Comparison of ENCODE assay signal across 10 cellular contexts in the genomic region with DNA sequence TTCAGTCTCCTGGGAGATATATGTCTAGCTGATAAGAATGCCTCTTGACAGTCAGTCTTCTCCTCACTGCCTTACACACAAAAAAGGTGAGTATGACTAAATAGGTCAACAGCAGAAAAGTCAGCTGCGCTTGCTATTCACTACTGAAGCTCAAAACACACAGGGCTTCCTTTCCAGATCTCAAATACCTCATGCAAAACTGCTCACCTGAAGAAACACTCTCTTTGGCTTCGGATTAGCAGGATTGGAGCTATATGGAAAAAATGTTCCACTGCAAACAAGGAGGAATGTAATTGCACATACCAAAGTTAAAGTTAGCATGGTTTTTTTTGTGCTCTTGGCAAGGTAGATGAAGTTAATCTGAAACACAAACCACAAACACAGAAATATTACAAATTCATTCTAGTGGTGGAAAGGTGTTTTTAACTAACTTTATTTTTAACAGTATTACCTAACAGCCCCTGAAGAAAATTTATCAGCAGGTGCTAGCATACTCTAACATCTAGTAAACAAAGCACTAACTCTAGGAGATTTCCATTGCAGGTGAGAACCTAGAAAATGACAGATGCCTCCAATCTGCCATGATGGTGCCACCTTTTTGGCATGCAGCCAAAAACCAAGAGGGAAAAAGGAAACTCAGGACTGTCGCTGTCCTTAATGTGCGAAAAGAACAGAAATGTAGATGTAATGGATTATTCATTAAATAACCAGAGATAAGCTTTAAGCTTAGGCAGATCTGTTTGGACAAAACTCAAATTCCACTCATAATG. TPM values are rescaled to one million over a fixed set of nuclear protein-coding genes. Genes with fewer than 3 reads are reported as not detected.
DNase-seq lines count a peak whose midpoint lies in the region; ATAC-seq, FAIRE-seq and TF ChIP-seq lines count a peak whose summit lies in the region.
"Had no signal": no experiment of that assay in that cellular context is flagged by ENCODE, and none has a peak within 500 bp of the region (broad histone marks: within the 10 kb centered on the region; RNA-seq: fewer than 3 reads in every experiment).

No MANE protein-coding gene starts in this region.

- H3K4me1 ChIP-seq in CD4-positive, CD25-positive, alpha-beta regulatory T cell (ENCODE audit: control insufficient read depth, insufficient read depth, low read length, poor library complexity, severe bottlenecking) = no peaks in the 10 kb centered on the region
- H3K4me1 ChIP-seq in MM.1S (ENCODE audit: low read length) (no peaks in the 10 kb centered on the region), adipocyte (ENCODE audit: control insufficient read depth, insufficient read depth, low read length) (peaks cover 12% of the 10 kb centered on the region), suprapubic skin (peaks cover 4% of the 10 kb centered on the region)

- H3K27me3 Mint-ChIP-seq in CD4-positive, CD25-positive, alpha-beta regulatory T cell = no peaks in the 10 kb centered on the region
- H3K27me3 Mint-ChIP-seq: activated naive CD8-positive, alpha-beta T cell treated with anti-CD3 and anti-CD28 coated beads for 36 hours had no signal

- no peak overlapping the region for H3K9ac ChIP-seq in MM.1S (ENCODE audit: low read length)
- H3K9ac ChIP-seq in adipocyte (ENCODE audit: low read length) = no peak overlapping the region

- in situ Hi-C loops in GM13976 (cut with MboI; ENCODE audit: low sequenced_read_pairs, unreplicated experiment) = no loop called here

- peaks cover 11% of the 10 kb centered on the region for H3K36me3 ChIP-seq in CD4-positive, CD25-positive, alpha-beta regulatory T cell (ENCODE audit: control insufficient read depth, insufficient read depth, low read length)
- H3K36me3 ChIP-seq in MM.1S (replicated peaks; ENCODE audit: insufficient read depth, low read length) (peaks cover 4% of the 10 kb centered on the region; the same call in 1 of the 2 replicates), adipocyte (ENCODE audit: control insufficient read depth, insufficient read depth, low read length, severe bottlenecking) (no peaks in the 10 kb centered on the region), suprapubic skin (peaks cover 9% of the 10 kb centered on the region)

- no peak for TF ChIP-seq CTCF in MM.1S (IDR thresholded peaks at IDR 0.05; ENCODE audit: low read length)
- no peak for TF ChIP-seq CTCF in GM13976 (IDR thresholded peaks at IDR 0.05; ENCODE audit: borderline replicate concordance, control extremely low read depth, extremely low read depth, insufficient read depth, missing control alignments)
- TF ChIP-seq CTCF in suprapubic skin (IDR thresholded peaks at IDR 0.05) = no peak

- TF ChIP-seq POLR2A in suprapubic skin (IDR thresholded peaks at IDR 0.05) = no peak

- WGBS in suprapubic skin = 71% methylated on average over 4 of the region's 4 CpGs

- no peaks in the 10 kb centered on the region for H3K9me3 ChIP-seq in CD4-positive, CD25-positive, alpha-beta regulatory T cell (ENCODE audit: control insufficient read depth in 2 of 2, low read length in 2 of 2)
- H3K9me3 ChIP-seq in MM.1S (replicated peaks; ENCODE audit: insufficient read depth, low read length) (no peaks in the 10 kb centered on the region), adipocyte (ENCODE audit: control insufficient read depth, low read length) (no peaks in the 10 kb centered on the region), suprapubic skin (no peaks in the 10 kb centered on the region)

- H4K20me1 ChIP-seq in MM.1S (ENCODE audit: insufficient read depth, low read length) = no peaks in the 10 kb centered on the region

- H3K4me3 ChIP-seq in CD4-positive, CD25-positive, alpha-beta regulatory T cell (ENCODE audit: low read depth, low read length) = no peak overlapping the region
- no peak overlapping the region for H3K4me3 ChIP-seq in MM.1S (ENCODE audit: low read length)
- no peak overlapping the region for H3K4me3 ChIP-seq in adipocyte (ENCODE audit: low read length)
- no peak overlapping the region for H3K4me3 ChIP-seq in suprapubic skin

- no peaks in the 10 kb centered on the region for H3K9me2 ChIP-seq in MM.1S (replicated peaks; ENCODE audit: insufficient read depth, low read length)

- peak in 1 of 3 donors; percentile 35 for DNase-seq in CD4-positive, CD25-positive, alpha-beta regulatory T cell
- peak; percentile 23 for DNase-seq in MM.1S
- DNase-seq in adipocyte (ENCODE audit: low read depth) = peak; percentile 17
- peak; percentile 59 for DNase-seq in kidney glomerular epithelial cell (lab: John Stamatoyannopoulos, UW)
- DNase-seq in GM13976 (ENCODE audit: low spot score) = no peak
- no peak for DNase-seq in suprapubic skin (ENCODE audit: low spot score in 2 of 2)
- DNase-seq in HTR-8/SVneo (ENCODE audit: insufficient read length, low spot score) = no peak
- DNase-seq: activated CD8-positive, alpha-beta T cell treated with anti-CD3 and anti-CD28 coated beads, Interleukin-2, amount 10 ng/mL, durations not matched to agents 7 days and 5 days; activated naive CD8-positive, alpha-beta T cell treated with anti-CD3 and anti-CD28 coated beads for 36 hours had no signal

- H3F3A ChIP-seq in MM.1S (ENCODE audit: insufficient read depth, low read length) = no peaks in the 10 kb centered on the region; the same call in 1 of the 2 replicates

- no peaks in the 10 kb centered on the region for H3K27me3 ChIP-seq in CD4-positive, CD25-positive, alpha-beta regulatory T cell (ENCODE audit: control insufficient read depth, insufficient read depth, low read length)
- H3K27me3 ChIP-seq in MM.1S (replicated peaks; ENCODE audit: insufficient read depth, low read length) = no peaks in the 10 kb centered on the region
- H3K27me3 ChIP-seq in adipocyte (replicated peaks; ENCODE audit: control insufficient read depth, insufficient read depth, low read length) = no peaks in the 10 kb centered on the region
- no peaks in the 10 kb centered on the region for H3K27me3 ChIP-seq in suprapubic skin

- ATAC-seq in CD4-positive, CD25-positive, alpha-beta regulatory T cell (ENCODE audit: low read depth in 2 of 2) = no peak
- ATAC-seq in HG02852 (IDR thresholded peaks at IDR 0.05; ENCODE audit: unreplicated experiment) = no peak
- ATAC-seq: activated CD8-positive, alpha-beta T cell treated with anti-CD3 and anti-CD28 coated beads, Interleukin-2, amount 10 ng/mL, durations not matched to agents 7 days and 5 days had no signal

- peak overlapping the region in 1 of 4 donors; percentile 21 for H3K4me3 Mint-ChIP-seq in CD4-positive, CD25-positive, alpha-beta regulatory T cell
- H3K4me3 Mint-ChIP-seq: activated CD8-positive, alpha-beta T cell treated with anti-CD3 and anti-CD28 coated beads, Interleukin-2, amount 10 ng/mL, durations not matched to agents 7 days and 5 days; activated naive CD8-positive, alpha-beta T cell treated with anti-CD3 and anti-CD28 coated beads for 36 hours had no signal

- no peaks in the 10 kb centered on the region for H3K79me2 ChIP-seq in MM.1S (ENCODE audit: low read length)

- peak overlapping the region in 2 of 3 donors; percentile 7 to 68 for H3K27ac Mint-ChIP-seq in CD4-positive, CD25-positive, alpha-beta regulatory T cell
- H3K27ac Mint-ChIP-seq: activated CD8-positive, alpha-beta T cell treated with anti-CD3 and anti-CD28 coated beads, Interleukin-2, amount 10 ng/mL, durations not matched to agents 7 days and 5 days; activated naive CD8-positive, alpha-beta T cell treated with anti-CD3 and anti-CD28 coated beads for 36 hours had no signal

- no peak overlapping the region for H2AFZ ChIP-seq in MM.1S (ENCODE audit: low read length)

- H3K36me3 Mint-ChIP-seq in CD4-positive, CD25-positive, alpha-beta regulatory T cell = peaks cover 21% of the 10 kb centered on the region

- H3K4me2 ChIP-seq in MM.1S (ENCODE audit: low read depth, low read length) = no peak overlapping the region

- peaks cover 6 to 18% (median 15%) of the 10 kb centered on the region in 4 donors for H3K4me1 Mint-ChIP-seq in CD4-positive, CD25-positive, alpha-beta regulatory T cell

- no peak overlapping the region for H3K27ac ChIP-seq in CD4-positive, CD25-positive, alpha-beta regulatory T cell (ENCODE audit: insufficient read depth, low read length, poor library complexity, severe bottlenecking)
- H3K27ac ChIP-seq in MM.1S (ENCODE audit: low read length) (peak overlapping the region; percentile 14; the same call in 1 of the 2 replicates), suprapubic skin (no peak overlapping the region)

- TF ChIP-seq EP300 in suprapubic skin (IDR thresholded peaks at IDR 0.05) = no peak

- H3K9me3 Mint-ChIP-seq in CD4-positive, CD25-positive, alpha-beta regulatory T cell = peaks cover 0 to 2% (median 0%) of the 10 kb centered on the region in 7 donors
- H3K9me3 Mint-ChIP-seq: activated naive CD8-positive, alpha-beta T cell treated with anti-CD3 and anti-CD28 coated beads for 36 hours had no signal

- FAIRE-seq in HTR-8/SVneo (lab: Jason Lieb, UNC) = no peak

RNA-seq across cellular contexts. Expression of a gene that starts 31.8 kb away (rescaled TPM):
- 8.7 TPM for total RNA-seq in CD4-positive, CD25-positive, alpha-beta regulatory T cell
- polyA plus RNA-seq in CD4-positive, CD25-positive, alpha-beta regulatory T cell = 10 to 100 TPM in 1 of 4 donors, 1 to 10 TPM in 3; 5.3 to 10.0 (median 7.8) TPM
- total RNA-seq in suprapubic skin = 10 to 100 TPM; 21.4 to 24.4 (median 22.7) TPM

Comparison
In these comparisons a context has a peak if more than half of its experiments do, and no peak if none do; other contexts are left out.
1. DNase-seq: peak in MM.1S (single experiment), adipocyte (single experiment) and kidney glomerular epithelial cell (single experiment); none in GM13976 (single experiment), suprapubic skin (0 of 2) and HTR-8/SVneo (single experiment).